In the genomic region with DNA sequence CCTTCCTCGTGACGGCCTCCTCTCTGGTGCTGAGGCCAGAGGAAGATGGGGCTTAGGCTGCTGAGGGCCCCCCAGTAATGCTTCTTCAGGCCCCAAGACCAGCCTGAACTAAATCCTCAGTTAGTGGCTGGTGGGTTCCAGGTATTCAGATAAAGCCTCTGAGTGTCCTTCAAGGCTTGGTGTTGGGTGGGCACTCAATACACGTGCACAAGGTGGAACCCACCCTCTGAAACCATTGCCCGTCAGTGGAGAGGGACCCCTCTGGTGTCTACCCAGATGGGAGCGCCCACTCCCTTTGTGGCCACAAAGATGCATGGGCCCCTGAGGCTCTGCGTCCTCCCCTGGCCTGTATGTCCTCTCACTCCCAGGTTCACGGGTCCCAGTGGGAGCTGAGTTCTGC, we compare ENCODE assay signal across 29 cellular contexts.
"Had no signal": no experiment of that assay in that cellular context is flagged by ENCODE, and none has a peak within 500 bp of the region (broad histone marks: within the 10 kb centered on the region; RNA-seq: fewer than 3 reads in every experiment).

No MANE protein-coding gene starts in this region.

- H3K9me3 ChIP-seq: adrenal gland, ascending aorta, body of pancreas, breast epithelium had no signal

- ATAC-seq: activated naive CD4-positive, alpha-beta T cell treated with anti-CD3 and anti-CD28 coated beads, Interleukin-2, amount 50 U/mL, for 72 hours; activated naive CD8-positive, alpha-beta T cell treated with anti-CD3 and anti-CD28 coated beads, Interleukin-2, amount 50 U/mL, for 24 hours; activated T-cell treated with anti-CD3 and anti-CD28 coated beads, Interleukin-2, amount 50 U/mL, for 4 hours; activated T-cell treated with anti-CD3 and anti-CD28 coated beads, Interleukin-2, amount 50 U/mL, for 72 hours; activated T-helper 17 cell treated with anti-CD3 and anti-CD28 coated beads, Interleukin-2, amount 50 U/mL, for 72 hours; body of pancreas had no signal

- H3K4me3 ChIP-seq: adrenal gland, ascending aorta, body of pancreas, breast epithelium, cardiac muscle cell had no signal

- H3K27me3 ChIP-seq: ascending aorta, brain microvascular endothelial cell, cardiac muscle cell had no signal

- H3K36me3 ChIP-seq: adrenal gland, ascending aorta, brain microvascular endothelial cell, breast epithelium, cardiac muscle cell had no signal

- DNase-seq: activated effector memory CD4-positive, alpha-beta T cell treated with anti-CD3 and anti-CD28 coated beads, Interleukin-2, amount 50 U/mL, for 16 hours; activated effector memory CD4-positive, alpha-beta T cell treated with Interleukin-2 at 50 U/mL for 16 hours; activated gamma-delta T cell; activated gamma-delta T cell treated with Interleukin-2 at 50 U/mL for 16 hours; activated naive CD4-positive, alpha-beta T cell; activated naive CD4-positive, alpha-beta T cell treated with anti-CD3 and anti-CD28 coated beads for 36 hours; activated naive CD4-positive, alpha-beta T cell treated with anti-CD3 and anti-CD28 coated beads, Interleukin-2, amount 10 ng/mL, durations not matched to agents 7 days and 5 days; activated naive CD4-positive, alpha-beta T cell treated with anti-CD3 and anti-CD28 coated beads, Interleukin-2, amount 50 U/mL, for 16 hours; activated naive CD4-positive, alpha-beta T cell treated with Interleukin-2 at 50 U/mL for 16 hours; activated naive CD8-positive, alpha-beta T cell treated with anti-CD3 and anti-CD28 coated beads for 36 hours; activated naive CD8-positive, alpha-beta T cell treated with anti-CD3 and anti-CD28 coated beads, Interleukin-2, amount 10 ng/mL, durations not matched to agents 7 days and 5 days; activated naive CD8-positive, alpha-beta T cell treated with anti-CD3 and anti-CD28 coated beads, Interleukin-2, amount 50 U/mL, for 24 hours; activated T-cell treated with anti-CD3 and anti-CD28 coated beads, Interleukin-2, amount 50 U/mL, for 4 hours; activated T-cell treated with anti-CD3 and anti-CD28 coated beads, Interleukin-2, amount 50 U/mL, for 48 hours; activated T-cell treated with anti-CD3 and anti-CD28 coated beads, Interleukin-2, amount 50 U/mL, for 72 hours; adrenal gland; amniotic stem cell; amygdala; aorta; body of pancreas; brain microvascular endothelial cell; caudate nucleus; central memory CD4-positive, alpha-beta T cell; cerebellar nuclear complex had no signal

- H3K4me1 ChIP-seq: adrenal gland, breast epithelium had no signal

- H3K27ac ChIP-seq: adrenal gland, ascending aorta, body of pancreas, brain microvascular endothelial cell, breast epithelium, cardiac muscle cell had no signal
